Comparison of ENCODE assay signal across 10 cellular contexts in the genomic region with DNA sequence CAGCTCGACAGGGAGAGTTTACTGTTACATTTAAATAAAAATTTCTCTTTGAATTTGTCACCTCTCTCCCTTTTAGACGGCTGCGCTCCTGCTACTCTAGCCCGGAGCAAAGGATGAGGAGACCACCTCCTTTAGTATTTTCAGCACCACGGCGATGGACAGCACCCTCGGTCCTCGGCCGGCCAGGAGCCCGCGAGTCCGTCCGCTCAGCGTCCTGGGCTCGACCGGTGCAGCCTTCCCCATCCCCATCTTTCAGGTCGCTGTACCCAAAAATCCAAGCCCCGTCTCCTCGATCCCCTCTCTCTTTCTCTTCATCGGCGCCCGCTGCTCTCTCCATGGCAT. TPM values are rescaled to one million over a fixed set of nuclear protein-coding genes. Genes with fewer than 3 reads are reported as not detected.
DNase-seq lines count a peak whose midpoint lies in the region; ATAC-seq, FAIRE-seq and TF ChIP-seq lines count a peak whose summit lies in the region.
"Had no signal": no experiment of that assay in that cellular context is flagged by ENCODE, and none has a peak within 500 bp of the region (broad histone marks: within the 10 kb centered on the region; RNA-seq: fewer than 3 reads in every experiment).

No MANE protein-coding gene starts in this region.

- TF ChIP-seq EP300 in HepG2 (IDR thresholded peaks at IDR 0.05; ENCODE audit: low read depth in 2 of 2, low read length in 2 of 2) (no peak), HepG2 (CRISPR knock-in tag; IDR thresholded peaks at IDR 0.05; ENCODE audit: borderline replicate concordance) (no peak)

- H3K4me1 ChIP-seq in HepG2 (ENCODE audit: insufficient read depth, low read length): no peaks in the 10 kb centered on the region
- H3K4me1 ChIP-seq: BLaER1 had no signal

- no peaks in the 10 kb centered on the region for H4K20me1 ChIP-seq in HepG2 (ENCODE audit: insufficient read depth, low read length)
- H4K20me1 ChIP-seq: BLaER1 had no signal

- H3K27ac ChIP-seq in coronary artery (no peak overlapping the region), HepG2 (ENCODE audit: extremely low read length, insufficient read depth, low read length) (no peak overlapping the region)
- H3K27ac ChIP-seq: BLaER1 had no signal

- DNase-seq in NCI-H82 (lab: John Stamatoyannopoulos, UW) (peak; percentile 56), NCI-H82 treated with DMSO at 0.1 percent for 48 hours (lab: John Stamatoyannopoulos, UW; ENCODE audit: unreplicated experiment) (no peak), coronary artery (ENCODE audit: low spot score) (no peak), HepG2 (ENCODE audit: low spot score) (no peak), type B pancreatic cell (ENCODE audit: extremely low spot score, unreplicated experiment) (peak; percentile 90), G401 (ENCODE audit: low spot score) (no peak)
- DNase-seq in activated CD4-positive, alpha-beta memory T cell treated with anti-CD3 and anti-CD28 coated beads for 36 hours: no peak

- H3K36me3 ChIP-seq in HepG2 (replicated peaks in 1 of 2; ENCODE audit: control insufficient read depth in 1 of 2, insufficient read depth in 2 of 2, low read length in 2 of 2): no peaks in the 10 kb centered on the region
- H3K36me3 ChIP-seq: BLaER1 had no signal

- H3K27ac Mint-ChIP-seq in type B pancreatic cell: peak overlapping the region; percentile 67
- no peak overlapping the region for H3K27ac Mint-ChIP-seq in activated CD4-positive, alpha-beta memory T cell treated with anti-CD3 and anti-CD28 coated beads for 36 hours

- H2AFZ ChIP-seq in HepG2 (ENCODE audit: low read length): no peak overlapping the region

- no peak overlapping the region for H3K9ac ChIP-seq in HepG2 (ENCODE audit: insufficient read depth, low read depth, low read length)
- H3K9ac ChIP-seq: BLaER1 had no signal

- H3K79me2 ChIP-seq in HepG2 (ENCODE audit: insufficient read depth, low read length): no peaks in the 10 kb centered on the region

- H3K4me3 Mint-ChIP-seq in type B pancreatic cell: peak overlapping the region; percentile 97
- no peak overlapping the region for H3K4me3 Mint-ChIP-seq in activated CD4-positive, alpha-beta memory T cell treated with anti-CD3 and anti-CD28 coated beads for 36 hours

- no peaks in the 10 kb centered on the region for H3K9me3 ChIP-seq in HepG2 (ENCODE audit: low read length)

- POLR2A ChIA-PET in HepG2 (lab: Yijun Ruan, JAX): no interaction called here
- POLR2A ChIA-PET in activated CD4-positive, alpha-beta memory T cell treated with anti-CD3 and anti-CD28 coated beads for 36 hours (lab: Charles Lee): no interaction called here

- H3K4me3 ChIP-seq in coronary artery (peak overlapping the region; percentile 88), HepG2 (replicated peaks in 1 of 3; ENCODE audit: insufficient read depth in 1 of 3, low read depth in 2 of 3, low read length in 3 of 3) (no peak overlapping the region)
- H3K4me3 ChIP-seq: BLaER1 had no signal

- no peaks in the 10 kb centered on the region for H3K36me3 Mint-ChIP-seq in type B pancreatic cell
- H3K36me3 Mint-ChIP-seq in activated CD4-positive, alpha-beta memory T cell treated with anti-CD3 and anti-CD28 coated beads for 36 hours: no peaks in the 10 kb centered on the region

- peaks cover 12% of the 10 kb centered on the region for H3K4me1 Mint-ChIP-seq in type B pancreatic cell (ENCODE audit: unreplicated experiment)
- peaks cover 12% of the 10 kb centered on the region for H3K4me1 Mint-ChIP-seq in activated CD4-positive, alpha-beta memory T cell treated with anti-CD3 and anti-CD28 coated beads for 36 hours (ENCODE audit: low read depth)

- in situ Hi-C loops in HepG2 (cut with HindIII; ENCODE audit: extremely low pct_ligation_motif_present, low pct_unique_long_range_greater_than_20kb): no loop called here
- in situ Hi-C loops in G401 (cut with HindIII; ENCODE audit: low sequenced_read_pairs): no loop called here

- 25% methylated on average over 22 of the region's 22 CpGs for WGBS in HepG2 (ENCODE audit: low lambda C conversion rate)

- TF ChIP-seq POLR2A in HepG2 (IDR thresholded peaks at IDR 0.05; ENCODE audit: insufficient read depth in 1 of 2, low read depth in 2 of 2, low read length in 2 of 2): no peak

- ATAC-seq in HepG2 (peak; percentile 53), GM19351 (IDR thresholded peaks at IDR 0.05; ENCODE audit: unreplicated experiment) (no peak)

- CTCF ChIA-PET in HepG2 (lab: Yijun Ruan, JAX; ENCODE audit: low intra/inter-chr PET ratio, low total read pairs): no interaction called here
- CTCF ChIA-PET in activated CD4-positive, alpha-beta memory T cell treated with anti-CD3 and anti-CD28 coated beads for 36 hours (lab: Charles Lee): no interaction called here

- no peak for FAIRE-seq in HepG2 (lab: Jason Lieb, UNC)

- H3K27me3 ChIP-seq in HepG2 (ENCODE audit: control insufficient read depth in 1 of 2, insufficient read depth in 2 of 2, low read length in 2 of 2): peaks cover 1 to 41% of the 10 kb centered on the region in 2 experiments; a peak in 3 of 5 replicates
- H3K27me3 ChIP-seq: BLaER1 had no signal

- H3K4me2 ChIP-seq in HepG2 (ENCODE audit: low read depth, low read length): no peak overlapping the region
- H3K4me2 ChIP-seq: BLaER1 had no signal

- TF ChIP-seq CTCF in coronary artery (IDR thresholded peaks at IDR 0.05) (no peak), HepG2 (CRISPR knock-in tag; IDR thresholded peaks at IDR 0.05) (no peak), type B pancreatic cell (conservative IDR thresholded peaks at IDR 0.05) (no peak)

- H3K9me3 Mint-ChIP-seq in type B pancreatic cell: no peaks in the 10 kb centered on the region
- no peaks in the 10 kb centered on the region for H3K9me3 Mint-ChIP-seq in activated CD4-positive, alpha-beta memory T cell treated with anti-CD3 and anti-CD28 coated beads for 36 hours

- TF ChIP-seq RAD21 in HepG2 (CRISPR knock-in tag; IDR thresholded peaks at IDR 0.05): no peak

- no TSS peak for BruUV-seq in HepG2 (replicated peaks; lab: Mats Ljungman, UMichigan)

- intact Hi-C loops in HepG2 (cut with micrococcal nuclease; ENCODE audit: unreplicated experiment): no loop called here
- intact Hi-C loops in activated CD4-positive, alpha-beta memory T cell treated with anti-CD3 and anti-CD28 coated beads for 36 hours (cut with micrococcal nuclease): no loop called here

- H3K27me3 Mint-ChIP-seq in type B pancreatic cell: peaks cover 88% of the 10 kb centered on the region
- peaks cover 54% of the 10 kb centered on the region for H3K27me3 Mint-ChIP-seq in activated CD4-positive, alpha-beta memory T cell treated with anti-CD3 and anti-CD28 coated beads for 36 hours

TF ChIP-seq in HepG2, 621 proteins besides CTCF, POLR2A, EP300 and RAD21 (continues in another document):
- TF ChIP-seq YEATS4 (CRISPR knock-in tag; IDR thresholded peaks at IDR 0.05; ENCODE audit: borderline replicate concordance): no peak
- TF ChIP-seq, protein P1, sequence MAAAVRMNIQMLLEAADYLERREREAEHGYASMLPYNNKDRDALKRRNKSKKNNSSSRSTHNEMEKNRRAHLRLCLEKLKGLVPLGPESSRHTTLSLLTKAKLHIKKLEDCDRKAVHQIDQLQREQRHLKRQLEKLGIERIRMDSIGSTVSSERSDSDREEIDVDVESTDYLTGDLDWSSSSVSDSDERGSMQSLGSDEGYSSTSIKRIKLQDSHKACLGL (CRISPR knock-in tag; IDR thresholded peaks at IDR 0.05): no peak
- no peak for TF ChIP-seq PRMT3 (CRISPR knock-in tag; IDR thresholded peaks at IDR 0.05; ENCODE audit: borderline replicate concordance, low read depth)
- TF ChIP-seq MIER2 (CRISPR knock-in tag; IDR thresholded peaks at IDR 0.05): peak; percentile 91
- TF ChIP-seq EHMT2 (IDR thresholded peaks at IDR 0.05; ENCODE audit: borderline replicate concordance, low read depth, low read length): 0 out of 2 replicates have a peak, but pooled peaks have one; percentile 40
- TF ChIP-seq SALL1 (CRISPR knock-in tag; IDR thresholded peaks at IDR 0.05): peak; percentile 38; the same call in 1 of the 2 replicates

RNA-seq across cellular contexts. Expression of a gene that starts 0.8 kb away (rescaled TPM):
- total RNA-seq in HepG2 (2016; rRNA removed; fragmentation: Illumina TruSeq; extraction: Trizol) (not detected in 2 replicates), type B pancreatic cell (ENCODE audit: low replicate concordance) (8.4 and 9.2 TPM in 2 replicates)
- not detected in 2 replicates for total RNA-seq in HepG2 (2016; cell fraction: cytosol; rRNA removed; fragmentation: Illumina TruSeq; extraction: Trizol; ENCODE audit: low read depth)
- total RNA-seq in HepG2 (2016; cell fraction: insoluble cytoplasmic fraction; rRNA removed; fragmentation: Illumina TruSeq; extraction: Trizol): not detected in 2 replicates
- not detected in 2 replicates for total RNA-seq in HepG2 (2016; cell fraction: membrane; rRNA removed; fragmentation: Illumina TruSeq; extraction: Trizol)
- total RNA-seq in HepG2 (2016; cell fraction: nucleus; rRNA removed; fragmentation: Illumina TruSeq; extraction: Trizol): not detected in 2 replicates
- not detected in 2 replicates for polyA plus RNA-seq in HepG2 (2011; rRNA removed)
- not detected in 2 replicates for polyA plus RNA-seq in HepG2 (2011; cell fraction: cytosol; rRNA removed)
- not detected in 2 replicates for polyA plus RNA-seq in HepG2 (2011; cell fraction: nucleus; rRNA removed)
- 0.05 and 0.07 TPM in 2 replicates for polyA plus RNA-seq in HepG2 (2012)
- polyA plus RNA-seq in HepG2 (2016; cell fraction: cytosol; fragmentation: Illumina TruSeq; extraction: Trizol; ENCODE audit: low read depth): not detected in 2 replicates
- polyA plus RNA-seq in HepG2 (2016; cell fraction: insoluble cytoplasmic fraction; fragmentation: Illumina TruSeq; extraction: Trizol; ENCODE audit: low read depth): not detected in 2 replicates
- polyA plus RNA-seq in HepG2 (2016; cell fraction: membrane; fragmentation: Illumina TruSeq; extraction: Trizol; ENCODE audit: low read depth): not detected in 2 replicates
- polyA plus RNA-seq in HepG2 (2016; cell fraction: nucleus; fragmentation: Illumina TruSeq; extraction: Trizol; ENCODE audit: insufficient read depth, low read depth): not detected in 2 replicates
- polyA minus RNA-seq in HepG2 (2011; rRNA and poly(A)+ RNA removed; ENCODE audit: low replicate concordance): not detected in 2 replicates
- polyA minus RNA-seq in HepG2 (2011; cell fraction: cytosol; rRNA and poly(A)+ RNA removed): not detected in 2 replicates
- not detected in 2 replicates for polyA minus RNA-seq in HepG2 (2011; cell fraction: nucleus; rRNA and poly(A)+ RNA removed)
- total RNA-seq in activated CD4-positive, alpha-beta memory T cell treated with anti-CD3 and anti-CD28 coated beads for 36 hours: not detected
- not detected in 2 replicates for total RNA-seq in G401 (2014; rRNA removed; shearing (Covaris generic))
- total RNA-seq: T-helper 1 cell treated with Interleukin-12 subunit alpha and Interleukin-12 subunit beta and Interleukin-4 antibody, amounts not matched to agents 30 ng/mL and 1 ng/mL, for 36 hours had no signal

Comparison
In these comparisons a context has a peak if more than half of its experiments do, and no peak if none do; other contexts are left out.
1. DNase-seq: peak in NCI-H82 (single experiment) and type B pancreatic cell (single experiment); none in NCI-H82 treated with DMSO at 0.1 percent for 48 hours (single experiment), coronary artery (single experiment), HepG2 (single experiment), activated CD4-positive, alpha-beta memory T cell treated with anti-CD3 and anti-CD28 coated beads for 36 hours (single experiment) and G401 (single experiment).